In the genomic region with DNA sequence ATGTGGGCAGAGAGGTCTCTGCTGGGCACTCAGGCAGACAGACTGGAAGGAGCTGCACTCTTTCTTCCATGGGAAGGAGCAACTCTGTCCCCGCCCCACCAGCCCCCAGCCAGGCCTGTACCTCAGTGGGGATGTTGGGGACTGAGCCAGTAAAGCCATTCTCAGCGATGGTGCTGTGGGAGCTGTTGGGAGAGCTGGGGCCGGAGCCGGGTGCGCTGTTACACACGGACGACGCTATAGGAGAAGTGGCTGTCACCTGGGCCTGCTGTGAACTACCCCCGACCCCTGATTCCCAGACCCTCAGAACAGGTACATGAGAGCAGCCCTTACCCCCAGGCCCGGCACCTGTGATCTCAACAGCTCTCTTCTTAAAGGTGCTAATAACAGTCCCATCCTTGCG, we compare ENCODE assay signal across 1 cellular context.
TF ChIP-seq lines count a peak whose summit lies in the region.

No MANE protein-coding gene starts in this region.

TF ChIP-seq in endothelial cell of umbilical vein, 7 proteins besides CTCF, POLR2A, EP300 and RAD21:
- TF ChIP-seq MYC (IDR thresholded peaks at IDR 0.05; ENCODE audit: low read depth, low read length), result no peak
- no peak for TF ChIP-seq EZH2 (IDR thresholded peaks at IDR 0.05; ENCODE audit: borderline replicate concordance, low read depth, low read length, severe bottlenecking)
- TF ChIP-seq POLR2AphosphoS5 (IDR thresholded peaks at IDR 0.05; ENCODE audit: insufficient read depth, low read depth, low read length), result no peak
- no peak for TF ChIP-seq FOS (IDR thresholded peaks at IDR 0.05; ENCODE audit: borderline replicate concordance, insufficient read depth, low read length)
- no peak for TF ChIP-seq GATA2 (IDR thresholded peaks at IDR 0.05; ENCODE audit: insufficient read depth, insufficient read length, low read depth, low read length)
- TF ChIP-seq, protein P1, sequence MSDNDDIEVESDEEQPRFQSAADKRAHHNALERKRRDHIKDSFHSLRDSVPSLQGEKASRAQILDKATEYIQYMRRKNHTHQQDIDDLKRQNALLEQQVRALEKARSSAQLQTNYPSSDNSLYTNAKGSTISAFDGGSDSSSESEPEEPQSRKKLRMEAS (IDR thresholded peaks at IDR 0.05; ENCODE audit: insufficient read depth, insufficient read length), result no peak
- TF ChIP-seq JUN (IDR thresholded peaks at IDR 0.05; ENCODE audit: borderline replicate concordance, insufficient read depth, insufficient read length, low read depth), result no peak
